ENCODE assay signal across 9 cellular contexts in the genomic region with DNA sequence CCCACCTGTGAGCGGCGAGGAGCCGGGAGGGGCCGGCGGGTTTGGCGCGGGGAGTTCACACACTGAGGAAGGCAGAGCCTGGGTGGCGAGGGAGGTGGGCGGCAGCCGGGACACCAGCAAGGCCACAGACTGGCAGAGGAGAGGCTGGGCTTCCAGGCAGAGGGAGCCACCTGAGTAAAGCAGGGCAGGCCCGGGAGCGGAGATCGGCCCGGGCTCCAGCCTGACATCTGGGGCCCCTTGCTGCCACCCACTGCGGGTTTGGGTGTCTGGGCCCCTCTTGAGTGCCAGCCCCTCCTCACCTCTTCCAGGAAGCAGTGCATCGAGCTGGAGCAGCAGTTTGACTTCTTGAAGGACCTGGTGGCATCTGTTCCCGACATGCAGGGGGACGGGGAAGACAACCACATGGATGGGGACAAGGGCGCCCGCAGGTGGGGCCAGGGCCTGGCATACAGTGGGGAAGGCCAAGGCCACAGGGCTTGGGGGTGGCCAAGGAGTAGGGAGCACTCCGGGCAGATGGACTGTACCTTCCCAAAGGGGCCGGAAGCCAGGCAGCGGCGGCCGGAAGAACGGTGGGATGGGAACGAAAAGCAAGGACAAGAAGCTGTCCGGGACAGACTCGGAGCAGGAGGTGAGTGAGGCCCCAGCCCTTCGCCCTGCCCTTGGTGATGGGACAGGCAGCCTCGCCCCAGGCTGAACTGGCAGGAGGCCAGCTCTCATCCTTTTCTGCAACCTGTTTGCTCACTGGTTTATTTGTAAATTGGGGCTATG. TPM values are rescaled to one million over a fixed set of nuclear protein-coding genes. Genes with fewer than 3 reads are reported as not detected.
DNase-seq lines count a peak whose midpoint lies in the region; ATAC-seq and TF ChIP-seq lines count a peak whose summit lies in the region.
"Had no signal": no experiment of that assay in that cellular context is flagged by ENCODE, and none has a peak within 500 bp of the region (broad histone marks: within the 10 kb centered on the region; RNA-seq: fewer than 3 reads in every experiment).

No MANE protein-coding gene starts in this region.

- H3K4me1 Mint-ChIP-seq in Caco-2 (ENCODE audit: low read depth, unreplicated experiment), result no peaks in the 10 kb centered on the region

- H3K4me3 ChIP-seq in Caco-2 (ENCODE audit: low read depth, low read length) (peak overlapping the region; percentile 95), body of pancreas (peak overlapping the region; percentile 72 to 95), mesodermal cell (ENCODE audit: extremely low read depth, insufficient read depth, low read length, poor library complexity, severe bottlenecking) (peak overlapping the region; percentile 89)

- no peaks in the 10 kb centered on the region; the same call in 1 of the 2 replicates for H3K36me3 ChIP-seq in Caco-2 (ENCODE audit: control insufficient read depth, insufficient read depth, low read length)
- peaks cover 2 to 5% of the 10 kb centered on the region in 2 donors for H3K36me3 ChIP-seq in body of pancreas (replicated peaks in 1 of 2; ENCODE audit: insufficient read depth in 1 of 2, low read depth in 2 of 2)
- H3K36me3 ChIP-seq in mesodermal cell (ENCODE audit: control insufficient read depth, insufficient read depth, low read length), result peaks cover 55% of the 10 kb centered on the region

- peak overlapping the region in 3 of 4 donors; percentile 72 to 88 (median 81) for H3K27ac ChIP-seq in body of pancreas
- no peak overlapping the region for H3K27ac ChIP-seq in mesodermal cell (ENCODE audit: low read depth, low read length, severe bottlenecking)

- H3K4me1 ChIP-seq in Caco-2 (peaks cover 15% of the 10 kb centered on the region), body of pancreas (peaks cover 45% of the 10 kb centered on the region), mesodermal cell (ENCODE audit: control insufficient read depth, insufficient read depth, low read length, poor library complexity, severe bottlenecking) (peaks cover 35% of the 10 kb centered on the region)

- H3K27me3 Mint-ChIP-seq in Caco-2 (ENCODE audit: insufficient read depth, unreplicated experiment), result no peaks in the 10 kb centered on the region

- no peak for TF ChIP-seq CTCF in Caco-2 (IDR thresholded peaks at IDR 0.05; ENCODE audit: insufficient read depth in 1 of 2, low read depth in 1 of 2, low read length in 1 of 2, severe bottlenecking in 1 of 2, unreplicated experiment in 1 of 2)
- no peak for TF ChIP-seq CTCF in body of pancreas (IDR thresholded peaks at IDR 0.05)

- peak overlapping the region; percentile 90 for H3K4me3 Mint-ChIP-seq in Caco-2 (ENCODE audit: unreplicated experiment)

- no peak for DNase-seq in Caco-2
- peak in 1 of 4 donors; percentile 54 for DNase-seq in body of pancreas
- DNase-seq in ureter (ENCODE audit: low spot score), result peak; percentile 65
- DNase-seq in GM19238 (ENCODE audit: insufficient read length, low spot score), result no peak

- 25 to 60% methylated on average over 13 to 29 of the region's 31 CpGs for WGBS in body of pancreas, 2 donors
- WGBS in mesodermal cell (ENCODE audit: insufficient coverage in 2 of 2), 2 experiments, result 39 to 49% methylated on average over 28 to 29 of the region's 31 CpGs

- no peak for TF ChIP-seq POLR2A in body of pancreas (IDR thresholded peaks at IDR 0.05)

- H3K27me3 ChIP-seq in Caco-2 (replicated peaks; ENCODE audit: control insufficient read depth, insufficient read depth, low read length), result no peaks in the 10 kb centered on the region
- H3K27me3 ChIP-seq in body of pancreas, result no peaks in the 10 kb centered on the region

- intact Hi-C loops in Caco-2 (cut with micrococcal nuclease; ENCODE audit: unreplicated experiment) (no loop called here), body of pancreas (cut with DNase I) (loop anchor here (5.0 kb wide), 1 partner anchor 37 kb away; no protein-coding TSS in a partner anchor)

- no TSS peak for BruUV-seq in Caco-2 (replicated peaks; lab: Mats Ljungman, UMichigan)

- peaks cover 19% of the 10 kb centered on the region for H3K36me3 Mint-ChIP-seq in Caco-2 (ENCODE audit: insufficient read depth, unreplicated experiment)

- CTCF ChIA-PET in Caco-2 (lab: Charles Lee), result interaction anchor here (0.7 to 1.3 kb wide), 2 partner anchors 30 to 90 kb away, joined by 4 read pairs; partner anchors contain the start of gene CCDC85B

- POLR2A ChIA-PET in Caco-2 (lab: Charles Lee), result no interaction called here

- H3K9me3 ChIP-seq in Caco-2 (no peaks in the 10 kb centered on the region), body of pancreas (no peaks in the 10 kb centered on the region), mesodermal cell (ENCODE audit: control insufficient read depth, low read length) (no peaks in the 10 kb centered on the region)

- ATAC-seq in HG03159 (IDR thresholded peaks at IDR 0.05; ENCODE audit: unreplicated experiment), result peak; percentile 6
- ATAC-seq in body of pancreas, result no peak
- ATAC-seq in HG03175 (IDR thresholded peaks at IDR 0.05; ENCODE audit: unreplicated experiment), result no peak
- no peak for ATAC-seq in GM19455 (IDR thresholded peaks at IDR 0.05; ENCODE audit: unreplicated experiment)

- peak overlapping the region; percentile 75 for H3K27ac Mint-ChIP-seq in Caco-2 (ENCODE audit: unreplicated experiment)

- no peaks in the 10 kb centered on the region for H3K9me3 Mint-ChIP-seq in Caco-2 (ENCODE audit: unreplicated experiment)

RNA-seq across cellular contexts. Expression of gene DRAP1, which starts 1.0 kb away (rescaled TPM):
- 91.0 and 93.1 TPM in 2 replicates for total RNA-seq in Caco-2 (2022)
- 10 to 100 TPM; 29.6 to 91.6 TPM for total RNA-seq in body of pancreas
- polyA plus RNA-seq in mesodermal cell (2013, experiment 1 of 2), result 160 TPM
- 120 TPM for polyA plus RNA-seq in mesodermal cell (2013, experiment 2 of 2)
- 54.0 TPM for total RNA-seq in ureter

RNA-seq across cellular contexts. Expression of gene C11orf68, which starts 1.4 kb away (rescaled TPM):
- total RNA-seq in Caco-2 (2022) (19.7 and 20.1 TPM in 2 replicates), body of pancreas (10 to 100 TPM; 10.4 to 17.8 TPM), ureter (28.9 TPM)
- 38.1 TPM for polyA plus RNA-seq in mesodermal cell (2013, experiment 1 of 2)
- 32.2 TPM for polyA plus RNA-seq in mesodermal cell (2013, experiment 2 of 2)

RNA-seq across cellular contexts. Expression of gene FOSL1, which starts 20.0 kb away (rescaled TPM):
- total RNA-seq in Caco-2 (2022) (2.7 and 3.9 TPM in 2 replicates), body of pancreas (10 to 100 TPM in 1 of 2 donors, under 1 TPM in 1; 0.52 to 17.8 TPM), ureter (4.5 TPM)
- 14.7 TPM for polyA plus RNA-seq in mesodermal cell (2013, experiment 1 of 2)
- 13.0 TPM for polyA plus RNA-seq in mesodermal cell (2013, experiment 2 of 2)

RNA-seq across cellular contexts. Expression of gene TSGA10IP, which starts 25.1 kb away (rescaled TPM):
- total RNA-seq in Caco-2 (2022) (0.79 TPM in 1 of 2 replicates, not detected in the other), body of pancreas (not detected), ureter (0.68 TPM)
- polyA plus RNA-seq in mesodermal cell (2013, experiment 1 of 2), result 1.1 TPM
- 0.46 TPM for polyA plus RNA-seq in mesodermal cell (2013, experiment 2 of 2)
- total RNA-seq: pulmonary artery endothelial cell had no signal

RNA-seq across cellular contexts. Expression of gene CCDC85B, which starts 29.7 kb away (rescaled TPM):
- total RNA-seq in Caco-2 (2022), result 13.3 and 14.7 TPM in 2 replicates
- total RNA-seq in body of pancreas, result 10 to 100 TPM; 49.8 to 54.5 TPM
- 22.8 TPM for polyA plus RNA-seq in mesodermal cell (2013, experiment 1 of 2)
- 20.5 TPM for polyA plus RNA-seq in mesodermal cell (2013, experiment 2 of 2)
- 20.5 TPM for total RNA-seq in ureter
